1 cellular context compared by ENCODE assay signal in genomic region chr10:44932338-44933116, GRCh38.
TF ChIP-seq lines count a peak whose summit lies in the region.

No MANE protein-coding gene starts in this region.

TF ChIP-seq in GM12878, 131 proteins besides CTCF, POLR2A, EP300 and RAD21 (continues in another document):
- TF ChIP-seq, protein P1, sequence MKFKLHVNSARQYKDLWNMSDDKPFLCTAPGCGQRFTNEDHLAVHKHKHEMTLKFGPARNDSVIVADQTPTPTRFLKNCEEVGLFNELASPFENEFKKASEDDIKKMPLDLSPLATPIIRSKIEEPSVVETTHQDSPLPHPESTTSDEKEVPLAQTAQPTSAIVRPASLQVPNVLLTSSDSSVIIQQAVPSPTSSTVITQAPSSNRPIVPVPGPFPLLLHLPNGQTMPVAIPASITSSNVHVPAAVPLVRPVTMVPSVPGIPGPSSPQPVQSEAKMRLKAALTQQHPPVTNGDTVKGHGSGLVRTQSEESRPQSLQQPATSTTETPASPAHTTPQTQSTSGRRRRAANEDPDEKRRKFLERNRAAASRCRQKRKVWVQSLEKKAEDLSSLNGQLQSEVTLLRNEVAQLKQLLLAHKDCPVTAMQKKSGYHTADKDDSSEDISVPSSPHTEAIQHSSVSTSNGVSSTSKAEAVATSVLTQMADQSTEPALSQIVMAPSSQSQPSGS (IDR thresholded peaks at IDR 0.05; ENCODE audit: low read length): no peak
- TF ChIP-seq NRF1 (conservative IDR thresholded peaks at IDR 0.05; ENCODE audit: low read depth, low read length) (no peak), STAT1 (conservative IDR thresholded peaks at IDR 0.05) (no peak), RBBP5 (conservative IDR thresholded peaks at IDR 0.05) (no peak), RFX5 (IDR thresholded peaks at IDR 0.05; ENCODE audit: low read depth, low read length) (peak; percentile 16; the same call in 1 of the 2 replicates), JUND (IDR thresholded peaks at IDR 0.05; ENCODE audit: low read depth, low read length) (no peak), ESRRA (IDR thresholded peaks at IDR 0.05; ENCODE audit: low read length) (no peak), SUPT20H (IDR thresholded peaks at IDR 0.05; ENCODE audit: borderline replicate concordance, control insufficient read depth, low read depth, low read length) (no peak), SREBF2 (IDR thresholded peaks at IDR 0.05; ENCODE audit: low read length) (no peak), TCF3 (IDR thresholded peaks at IDR 0.05; ENCODE audit: borderline replicate concordance, insufficient read depth, low read depth, low read length) (peak; percentile 84), ETV6 (conservative IDR thresholded peaks at IDR 0.05 in 1 of 2, IDR thresholded peaks at IDR 0.05 in 1 of 2; ENCODE audit: borderline replicate concordance in 1 of 2, low read depth in 1 of 2) (no peak), EED (IDR thresholded peaks at IDR 0.05; ENCODE audit: low read depth) (no peak), ZNF274 (IDR thresholded peaks at IDR 0.05; ENCODE audit: insufficient read depth, insufficient read length) (no peak), JUNB (IDR thresholded peaks at IDR 0.05) (no peak), BHLHE40 (IDR thresholded peaks at IDR 0.05; ENCODE audit: borderline replicate concordance in 1 of 2, low read depth in 2 of 2, low read length in 1 of 2) (peak in 1 of 2 experiments; percentile 64; a peak in 1 of 4 replicates), MYC (IDR thresholded peaks at IDR 0.05; ENCODE audit: insufficient read depth, insufficient read length, insufficient replicate concordance, low read length, severe bottlenecking) (no peak), USF1 (IDR thresholded peaks at IDR 0.05; ENCODE audit: borderline replicate concordance, extremely low read length, insufficient read depth, low read depth, low read length) (no peak), SMARCA5 (IDR thresholded peaks at IDR 0.05) (peak; percentile 70; the same call in 1 of the 2 replicates), REST (IDR thresholded peaks at IDR 0.05; ENCODE audit: low read depth, low read length) (no peak), NFIC (IDR thresholded peaks at IDR 0.05; ENCODE audit: low read depth, low read length) (no peak), NR2C1 (IDR thresholded peaks at IDR 0.05) (no peak), NR2C2 (IDR thresholded peaks at IDR 0.05; ENCODE audit: borderline replicate concordance, control insufficient read depth, insufficient read length, low read depth) (no peak), PAX5 (IDR thresholded peaks at IDR 0.05; ENCODE audit: borderline replicate concordance, low read depth, low read length) (peak; percentile 23; the same call in 1 of the 2 replicates), EZH2 (IDR thresholded peaks at IDR 0.05; ENCODE audit: borderline replicate concordance, control insufficient read depth, low read depth, low read length) (no peak), BACH1 (IDR thresholded peaks at IDR 0.05; ENCODE audit: borderline replicate concordance) (no peak), SP1 (IDR thresholded peaks at IDR 0.05; ENCODE audit: low read depth, low read length) (peak; percentile 28), ZBTB11 (CRISPR knock-in tag; IDR thresholded peaks at IDR 0.05) (no peak), KLF5 (IDR thresholded peaks at IDR 0.05; ENCODE audit: partially characterized antibody) (no peak), GABPA (IDR thresholded peaks at IDR 0.05; ENCODE audit: low read depth) (no peak), LARP7 (IDR thresholded peaks at IDR 0.05) (no peak), IKZF2 (IDR thresholded peaks at IDR 0.05) (no peak)
- TF ChIP-seq, protein P2, sequence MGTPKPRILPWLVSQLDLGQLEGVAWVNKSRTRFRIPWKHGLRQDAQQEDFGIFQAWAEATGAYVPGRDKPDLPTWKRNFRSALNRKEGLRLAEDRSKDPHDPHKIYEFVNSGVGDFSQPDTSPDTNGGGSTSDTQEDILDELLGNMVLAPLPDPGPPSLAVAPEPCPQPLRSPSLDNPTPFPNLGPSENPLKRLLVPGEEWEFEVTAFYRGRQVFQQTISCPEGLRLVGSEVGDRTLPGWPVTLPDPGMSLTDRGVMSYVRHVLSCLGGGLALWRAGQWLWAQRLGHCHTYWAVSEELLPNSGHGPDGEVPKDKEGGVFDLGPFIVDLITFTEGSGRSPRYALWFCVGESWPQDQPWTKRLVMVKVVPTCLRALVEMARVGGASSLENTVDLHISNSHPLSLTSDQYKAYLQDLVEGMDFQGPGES (IDR thresholded peaks at IDR 0.05): peak; percentile 9; the same call in 1 of the 2 replicates
- TF ChIP-seq, protein P3, sequence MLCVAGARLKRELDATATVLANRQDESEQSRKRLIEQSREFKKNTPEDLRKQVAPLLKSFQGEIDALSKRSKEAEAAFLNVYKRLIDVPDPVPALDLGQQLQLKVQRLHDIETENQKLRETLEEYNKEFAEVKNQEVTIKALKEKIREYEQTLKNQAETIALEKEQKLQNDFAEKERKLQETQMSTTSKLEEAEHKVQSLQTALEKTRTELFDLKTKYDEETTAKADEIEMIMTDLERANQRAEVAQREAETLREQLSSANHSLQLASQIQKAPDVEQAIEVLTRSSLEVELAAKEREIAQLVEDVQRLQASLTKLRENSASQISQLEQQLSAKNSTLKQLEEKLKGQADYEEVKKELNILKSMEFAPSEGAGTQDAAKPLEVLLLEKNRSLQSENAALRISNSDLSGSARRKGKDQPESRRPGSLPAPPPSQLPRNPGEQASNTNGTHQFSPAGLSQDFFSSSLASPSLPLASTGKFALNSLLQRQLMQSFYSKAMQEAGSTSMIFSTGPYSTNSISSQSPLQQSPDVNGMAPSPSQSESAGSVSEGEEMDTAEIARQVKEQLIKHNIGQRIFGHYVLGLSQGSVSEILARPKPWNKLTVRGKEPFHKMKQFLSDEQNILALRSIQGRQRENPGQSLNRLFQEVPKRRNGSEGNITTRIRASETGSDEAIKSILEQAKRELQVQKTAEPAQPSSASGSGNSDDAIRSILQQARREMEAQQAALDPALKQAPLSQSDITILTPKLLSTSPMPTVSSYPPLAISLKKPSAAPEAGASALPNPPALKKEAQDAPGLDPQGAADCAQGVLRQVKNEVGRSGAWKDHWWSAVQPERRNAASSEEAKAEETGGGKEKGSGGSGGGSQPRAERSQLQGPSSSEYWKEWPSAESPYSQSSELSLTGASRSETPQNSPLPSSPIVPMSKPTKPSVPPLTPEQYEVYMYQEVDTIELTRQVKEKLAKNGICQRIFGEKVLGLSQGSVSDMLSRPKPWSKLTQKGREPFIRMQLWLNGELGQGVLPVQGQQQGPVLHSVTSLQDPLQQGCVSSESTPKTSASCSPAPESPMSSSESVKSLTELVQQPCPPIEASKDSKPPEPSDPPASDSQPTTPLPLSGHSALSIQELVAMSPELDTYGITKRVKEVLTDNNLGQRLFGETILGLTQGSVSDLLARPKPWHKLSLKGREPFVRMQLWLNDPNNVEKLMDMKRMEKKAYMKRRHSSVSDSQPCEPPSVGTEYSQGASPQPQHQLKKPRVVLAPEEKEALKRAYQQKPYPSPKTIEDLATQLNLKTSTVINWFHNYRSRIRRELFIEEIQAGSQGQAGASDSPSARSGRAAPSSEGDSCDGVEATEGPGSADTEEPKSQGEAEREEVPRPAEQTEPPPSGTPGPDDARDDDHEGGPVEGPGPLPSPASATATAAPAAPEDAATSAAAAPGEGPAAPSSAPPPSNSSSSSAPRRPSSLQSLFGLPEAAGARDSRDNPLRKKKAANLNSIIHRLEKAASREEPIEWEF (IDR thresholded peaks at IDR 0.05; ENCODE audit: insufficient replicate concordance, low read depth, low read length): no peak
- TF ChIP-seq, protein P4, sequence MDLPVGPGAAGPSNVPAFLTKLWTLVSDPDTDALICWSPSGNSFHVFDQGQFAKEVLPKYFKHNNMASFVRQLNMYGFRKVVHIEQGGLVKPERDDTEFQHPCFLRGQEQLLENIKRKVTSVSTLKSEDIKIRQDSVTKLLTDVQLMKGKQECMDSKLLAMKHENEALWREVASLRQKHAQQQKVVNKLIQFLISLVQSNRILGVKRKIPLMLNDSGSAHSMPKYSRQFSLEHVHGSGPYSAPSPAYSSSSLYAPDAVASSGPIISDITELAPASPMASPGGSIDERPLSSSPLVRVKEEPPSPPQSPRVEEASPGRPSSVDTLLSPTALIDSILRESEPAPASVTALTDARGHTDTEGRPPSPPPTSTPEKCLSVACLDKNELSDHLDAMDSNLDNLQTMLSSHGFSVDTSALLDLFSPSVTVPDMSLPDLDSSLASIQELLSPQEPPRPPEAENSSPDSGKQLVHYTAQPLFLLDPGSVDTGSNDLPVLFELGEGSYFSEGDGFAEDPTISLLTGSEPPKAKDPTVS (IDR thresholded peaks at IDR 0.05; ENCODE audit: low read depth, low read length): no peak
- TF ChIP-seq, protein P5, sequence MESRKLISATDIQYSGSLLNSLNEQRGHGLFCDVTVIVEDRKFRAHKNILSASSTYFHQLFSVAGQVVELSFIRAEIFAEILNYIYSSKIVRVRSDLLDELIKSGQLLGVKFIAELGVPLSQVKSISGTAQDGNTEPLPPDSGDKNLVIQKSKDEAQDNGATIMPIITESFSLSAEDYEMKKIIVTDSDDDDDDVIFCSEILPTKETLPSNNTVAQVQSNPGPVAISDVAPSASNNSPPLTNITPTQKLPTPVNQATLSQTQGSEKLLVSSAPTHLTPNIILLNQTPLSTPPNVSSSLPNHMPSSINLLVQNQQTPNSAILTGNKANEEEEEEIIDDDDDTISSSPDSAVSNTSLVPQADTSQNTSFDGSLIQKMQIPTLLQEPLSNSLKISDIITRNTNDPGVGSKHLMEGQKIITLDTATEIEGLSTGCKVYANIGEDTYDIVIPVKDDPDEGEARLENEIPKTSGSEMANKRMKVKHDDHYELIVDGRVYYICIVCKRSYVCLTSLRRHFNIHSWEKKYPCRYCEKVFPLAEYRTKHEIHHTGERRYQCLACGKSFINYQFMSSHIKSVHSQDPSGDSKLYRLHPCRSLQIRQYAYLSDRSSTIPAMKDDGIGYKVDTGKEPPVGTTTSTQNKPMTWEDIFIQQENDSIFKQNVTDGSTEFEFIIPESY (IDR thresholded peaks at IDR 0.05): no peak
- TF ChIP-seq, protein P6, sequence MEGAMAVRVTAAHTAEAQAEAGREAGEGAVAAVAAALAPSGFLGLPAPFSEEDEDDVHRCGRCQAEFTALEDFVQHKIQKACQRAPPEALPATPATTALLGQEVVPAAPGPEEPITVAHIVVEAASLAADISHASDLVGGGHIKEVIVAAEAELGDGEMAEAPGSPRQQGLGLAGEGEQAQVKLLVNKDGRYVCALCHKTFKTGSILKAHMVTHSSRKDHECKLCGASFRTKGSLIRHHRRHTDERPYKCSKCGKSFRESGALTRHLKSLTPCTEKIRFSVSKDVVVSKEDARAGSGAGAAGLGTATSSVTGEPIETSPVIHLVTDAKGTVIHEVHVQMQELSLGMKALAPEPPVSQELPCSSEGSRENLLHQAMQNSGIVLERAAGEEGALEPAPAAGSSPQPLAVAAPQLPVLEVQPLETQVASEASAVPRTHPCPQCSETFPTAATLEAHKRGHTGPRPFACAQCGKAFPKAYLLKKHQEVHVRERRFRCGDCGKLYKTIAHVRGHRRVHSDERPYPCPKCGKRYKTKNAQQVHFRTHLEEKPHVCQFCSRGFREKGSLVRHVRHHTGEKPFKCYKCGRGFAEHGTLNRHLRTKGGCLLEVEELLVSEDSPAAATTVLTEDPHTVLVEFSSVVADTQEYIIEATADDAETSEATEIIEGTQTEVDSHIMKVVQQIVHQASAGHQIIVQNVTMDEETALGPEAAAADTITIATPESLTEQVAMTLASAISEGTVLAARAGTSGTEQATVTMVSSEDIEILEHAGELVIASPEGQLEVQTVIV (IDR thresholded peaks at IDR 0.05; ENCODE audit: borderline replicate concordance, partially characterized antibody): no peak
